ENCODE assay signal across 14 cellular contexts in the genomic region with DNA sequence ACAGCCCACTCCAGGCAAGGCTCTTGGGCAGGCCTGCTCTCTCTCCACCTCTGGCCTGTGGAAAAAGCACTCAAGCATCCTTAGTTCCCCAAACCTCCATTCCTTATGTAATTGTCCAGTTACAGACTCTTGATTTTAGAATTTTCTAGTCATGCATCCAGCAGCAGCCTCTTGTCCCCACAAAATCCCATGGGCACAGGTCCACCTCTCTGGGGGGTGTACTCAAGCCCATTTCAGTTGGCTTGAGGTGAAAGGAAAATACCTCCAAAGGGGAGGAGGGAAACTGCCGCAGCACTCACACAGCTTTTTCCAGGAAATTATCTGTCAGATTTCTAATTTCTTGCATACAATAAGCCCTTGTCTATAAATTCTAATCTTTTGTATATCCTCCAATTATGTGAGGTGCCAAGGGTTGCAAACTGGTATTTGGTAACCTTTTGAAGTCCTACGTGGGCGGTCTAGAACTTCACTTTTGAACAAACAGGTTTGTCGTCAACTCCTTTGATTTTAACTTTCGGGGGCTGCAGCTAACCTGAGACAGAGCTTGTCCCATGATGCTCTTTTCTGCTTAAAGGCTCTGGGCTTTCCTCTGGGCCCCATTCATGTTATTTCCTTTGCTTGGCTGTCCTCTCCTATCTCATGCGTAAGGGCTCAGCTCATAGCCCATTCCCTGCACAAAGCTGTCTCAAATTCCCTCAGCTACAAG.
"Had no signal": no experiment of that assay in that cellular context is flagged by ENCODE, and none has a peak within 500 bp of the region (broad histone marks: within the 10 kb centered on the region; RNA-seq: fewer than 3 reads in every experiment).

No MANE protein-coding gene starts in this region.

- DNase-seq: activated CD8-positive, alpha-beta memory T cell treated with anti-CD3 and anti-CD28 coated beads, Interleukin-2, amount 10 ng/mL, durations not matched to agents 7 days and 5 days; central memory CD4-positive, alpha-beta T cell; effector CD8-positive, alpha-beta T cell; heart right ventricle; left lung; stimulated activated CD4-positive, alpha-beta T cell treated with anti-CD3 and anti-CD28 coated beads, Interleukin-4, amount 100 ng/mL, for 4 hours; T-helper 1 cell had no signal

- H3K36me3 ChIP-seq: heart right ventricle, left lung, tibial nerve had no signal

- H3K27ac ChIP-seq: coronary artery, heart right ventricle, left lung, parathyroid adenoma, tibial nerve, VCaP had no signal

- H3K4me1 ChIP-seq: parathyroid adenoma had no signal

- H3K4me3 Mint-ChIP-seq: activated CD8-positive, alpha-beta memory T cell treated with anti-CD3 and anti-CD28 coated beads, Interleukin-2, amount 10 ng/mL, durations not matched to agents 7 days and 5 days; memory B cell had no signal

- H3K36me3 Mint-ChIP-seq: activated CD8-positive, alpha-beta memory T cell treated with anti-CD3 and anti-CD28 coated beads, Interleukin-2, amount 10 ng/mL, durations not matched to agents 7 days and 5 days; memory B cell had no signal

- H2AFZ ChIP-seq: parathyroid adenoma had no signal

- H3K27ac Mint-ChIP-seq: activated CD8-positive, alpha-beta memory T cell treated with anti-CD3 and anti-CD28 coated beads, Interleukin-2, amount 10 ng/mL, durations not matched to agents 7 days and 5 days; memory B cell had no signal

- ATAC-seq: activated CD8-positive, alpha-beta memory T cell treated with anti-CD3 and anti-CD28 coated beads, Interleukin-2, amount 10 ng/mL, durations not matched to agents 7 days and 5 days; heart right ventricle; left lung had no signal

- H3K4me3 ChIP-seq: coronary artery, heart right ventricle, left lung, tibial nerve had no signal

- H3K9ac ChIP-seq: parathyroid adenoma had no signal

- H3K9me3 ChIP-seq: heart right ventricle, left lung, tibial nerve had no signal

- FAIRE-seq: frontal cortex, islet of Langerhans had no signal

- H3K79me2 ChIP-seq: parathyroid adenoma had no signal

- H3K27me3 ChIP-seq: heart right ventricle, left lung, tibial nerve had no signal
